ENCODE assay signal across 1 cellular context in the genomic region with DNA sequence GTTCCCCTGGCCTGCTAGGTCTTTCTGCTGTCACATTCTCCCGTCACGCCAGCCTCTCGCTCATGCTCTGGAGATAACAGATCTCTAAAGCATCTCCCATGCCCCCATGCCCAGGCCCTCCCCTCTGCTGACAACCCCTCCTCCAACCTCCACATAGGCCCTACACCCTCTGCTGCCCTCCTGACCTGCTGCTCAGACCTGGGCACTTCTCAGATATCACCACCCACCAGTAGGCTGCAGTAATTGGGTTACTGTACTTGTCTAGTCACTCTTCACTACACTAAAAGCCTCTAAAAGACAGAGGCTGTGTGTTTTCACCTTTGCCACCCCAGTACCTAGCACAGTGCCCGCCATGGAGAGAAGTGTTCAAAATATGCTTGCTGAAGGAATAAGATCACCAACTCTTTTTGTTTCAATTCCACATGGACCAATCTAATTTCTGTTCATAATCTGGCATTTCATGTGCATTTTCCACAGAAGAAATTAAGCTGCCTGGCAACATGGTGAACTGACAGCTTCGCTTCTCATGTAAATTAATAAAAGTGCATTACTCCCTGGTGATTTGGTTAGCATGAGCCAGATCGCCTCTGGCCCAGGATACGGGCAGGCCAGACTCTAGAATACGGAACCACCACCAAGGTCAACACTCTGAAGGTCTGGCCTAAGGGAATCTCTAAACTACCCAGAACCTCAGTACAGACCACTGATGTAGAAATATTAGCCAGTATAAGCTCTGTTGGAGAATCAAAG.
TF ChIP-seq lines count a peak whose summit lies in the region.

No MANE protein-coding gene starts in this region.

TF ChIP-seq in WTC11, 78 proteins besides CTCF, POLR2A, EP300 and RAD21 (continued from another document):
- TF ChIP-seq, protein P1, sequence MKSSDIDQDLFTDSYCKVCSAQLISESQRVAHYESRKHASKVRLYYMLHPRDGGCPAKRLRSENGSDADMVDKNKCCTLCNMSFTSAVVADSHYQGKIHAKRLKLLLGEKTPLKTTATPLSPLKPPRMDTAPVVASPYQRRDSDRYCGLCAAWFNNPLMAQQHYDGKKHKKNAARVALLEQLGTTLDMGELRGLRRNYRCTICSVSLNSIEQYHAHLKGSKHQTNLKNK (CRISPR knock-in tag; IDR thresholded peaks at IDR 0.05): no peak
- TF ChIP-seq ELF4 (CRISPR knock-in tag; IDR thresholded peaks at IDR 0.05; ENCODE audit: low read depth) (no peak), ZNF423 (CRISPR knock-in tag; IDR thresholded peaks at IDR 0.05) (no peak), IRF2 (CRISPR knock-in tag; IDR thresholded peaks at IDR 0.05; ENCODE audit: borderline replicate concordance, low read depth) (no peak), OVOL2 (CRISPR knock-in tag; IDR thresholded peaks at IDR 0.05; ENCODE audit: borderline replicate concordance) (no peak), PRRX2 (CRISPR knock-in tag; IDR thresholded peaks at IDR 0.05) (no peak)
- TF ChIP-seq, protein P2, sequence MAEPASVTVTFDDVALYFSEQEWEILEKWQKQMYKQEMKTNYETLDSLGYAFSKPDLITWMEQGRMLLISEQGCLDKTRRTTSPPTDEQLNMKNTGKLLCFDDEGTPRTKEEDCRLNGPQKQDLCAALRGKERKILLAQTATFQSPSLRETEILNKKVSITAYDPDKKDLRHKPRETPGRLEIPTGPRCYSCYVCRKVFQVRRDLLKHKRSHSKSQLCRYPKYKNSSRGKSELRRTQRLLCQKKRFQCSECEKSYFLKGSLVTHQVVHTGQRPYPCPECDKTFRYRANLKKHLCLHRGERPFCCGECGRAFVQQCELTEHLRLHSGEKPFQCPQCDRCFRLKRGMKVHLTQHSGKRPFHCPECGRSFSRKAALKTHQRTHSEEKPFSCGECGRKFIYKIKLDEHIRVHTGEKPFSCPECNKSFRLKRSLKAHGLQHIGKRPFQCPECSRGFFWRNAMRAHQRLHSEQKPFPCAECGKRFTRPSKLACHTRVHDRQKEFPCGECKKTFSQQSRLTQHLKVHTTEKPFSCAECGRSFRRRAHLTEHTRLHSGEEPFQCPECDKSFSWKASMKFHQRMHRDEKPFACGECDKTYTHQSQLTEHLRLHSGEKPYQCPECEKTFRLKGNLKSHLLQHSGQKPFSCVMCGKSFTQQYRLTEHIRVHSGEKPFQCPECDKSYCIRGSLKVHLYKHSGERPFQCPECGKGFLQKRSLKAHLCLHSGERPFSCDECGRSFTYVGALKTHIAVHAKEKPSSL (CRISPR knock-in tag; conservative IDR thresholded peaks at IDR 0.05): no peak
